Comparison of ENCODE assay signal across 25 cellular contexts in the genomic region with DNA sequence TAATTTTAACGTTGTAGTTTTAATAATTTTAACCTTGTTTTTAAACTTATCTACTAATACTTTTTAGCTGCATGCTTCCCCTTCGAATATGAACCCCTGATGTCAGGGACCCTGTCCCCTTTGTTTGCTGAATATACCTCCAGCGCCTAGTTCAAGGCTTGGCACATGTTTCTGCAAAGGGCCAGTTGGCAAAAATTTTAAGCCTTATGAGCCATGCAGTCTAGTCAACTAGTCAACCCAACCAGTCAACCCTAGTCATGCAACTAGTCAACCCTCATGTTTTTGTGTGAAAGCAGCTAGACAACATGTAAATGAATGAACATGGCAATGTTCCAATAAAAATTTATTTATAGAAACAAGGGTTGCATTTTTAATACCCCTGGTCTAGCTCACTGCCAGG.
DNase-seq lines count a peak whose midpoint lies in the region; ATAC-seq lines count a peak whose summit lies in the region.
"Had no signal": no experiment of that assay in that cellular context is flagged by ENCODE, and none has a peak within 500 bp of the region (broad histone marks: within the 10 kb centered on the region; RNA-seq: fewer than 3 reads in every experiment).

No MANE protein-coding gene starts in this region.

- H2BK5ac ChIP-seq in mesendoderm (ENCODE audit: low read length) = no peak overlapping the region

- H3K36me3 Mint-ChIP-seq in activated naive CD4-positive, alpha-beta T cell treated with anti-CD3 and anti-CD28 coated beads, Interleukin-2, amount 50 U/mL, for 24 hours = peaks cover 2% of the 10 kb centered on the region
- peaks cover 11% of the 10 kb centered on the region for H3K36me3 Mint-ChIP-seq in activated naive CD4-positive, alpha-beta T cell treated with anti-CD3 and anti-CD28 coated beads, Interleukin-2, amount 10 ng/mL, durations not matched to agents 7 days and 5 days
- H3K36me3 Mint-ChIP-seq in T-cell = peaks cover 3% of the 10 kb centered on the region
- peaks cover 15% of the 10 kb centered on the region for H3K36me3 Mint-ChIP-seq in stimulated activated memory B cell treated with anti-CD40 and anti-IgM and Interleukin-4, amounts not matched to agents 10 μg/mL and 1 μg/mL and 100 μg/mL, for 72 hours

- no peak overlapping the region for H3K56ac ChIP-seq in mesendoderm (ENCODE audit: low read length)

- POLR2A ChIA-PET in T-cell (lab: Charles Lee) = no interaction called here

- peak overlapping the region; percentile 52 for H3K4me3 Mint-ChIP-seq in activated naive CD4-positive, alpha-beta T cell treated with anti-CD3 and anti-CD28 coated beads, Interleukin-2, amount 50 U/mL, for 24 hours
- H3K4me3 Mint-ChIP-seq in activated naive CD4-positive, alpha-beta T cell treated with anti-CD3 and anti-CD28 coated beads, Interleukin-2, amount 10 ng/mL, durations not matched to agents 7 days and 5 days = no peak overlapping the region
- peak overlapping the region in 1 of 3 donors; percentile 83 for H3K4me3 Mint-ChIP-seq in T-cell
- H3K4me3 Mint-ChIP-seq in stimulated activated memory B cell treated with anti-CD40 and anti-IgM and Interleukin-4, amounts not matched to agents 10 μg/mL and 1 μg/mL and 100 μg/mL, for 72 hours = no peak overlapping the region
- H3K4me3 Mint-ChIP-seq: activated CD4-positive, alpha-beta memory T cell treated with anti-CD3 and anti-CD28 coated beads, Interleukin-2, amount 10 ng/mL, durations not matched to agents 7 days and 5 days; brain; H9 had no signal

- CTCF ChIA-PET in activated naive CD4-positive, alpha-beta T cell treated with anti-CD3 and anti-CD28 coated beads, Interleukin-2, amount 10 ng/mL, durations not matched to agents 7 days and 5 days (lab: Charles Lee) = interaction anchor here (1.0 to 2.6 kb wide), 2 partner anchors 11 to 112 kb away, joined by 3 to 12 read pairs; no protein-coding TSS in a partner anchor
- CTCF ChIA-PET in T-cell (lab: Charles Lee) = interaction anchor here (0.6 to 1.5 kb wide), 3 partner anchors 35 to 372 kb away, joined by 3 to 5 read pairs (median 3); no protein-coding TSS in a partner anchor

- no peak overlapping the region for H2AK5ac ChIP-seq in mesendoderm (ENCODE audit: low read length)

- no peak overlapping the region for H3K4ac ChIP-seq in mesendoderm (ENCODE audit: low read depth, low read length)

- H3K27ac ChIP-seq in mesendoderm (ENCODE audit: low read depth, low read length) = no peak overlapping the region
- H3K27ac ChIP-seq: psoas muscle, tibial artery had no signal

- H3K79me2 ChIP-seq in mesendoderm (ENCODE audit: control insufficient read depth, insufficient read depth, low read length) = no peaks in the 10 kb centered on the region

- H3K4me3 ChIP-seq in mesendoderm (ENCODE audit: low read length) = no peak overlapping the region
- H3K4me3 ChIP-seq: psoas muscle, tibial artery had no signal

- H3K79me1 ChIP-seq in mesendoderm (ENCODE audit: low read length) = no peaks in the 10 kb centered on the region

- no peaks in the 10 kb centered on the region for H3K36me3 ChIP-seq in mesendoderm (ENCODE audit: control insufficient read depth, insufficient read depth, low read length)
- H3K36me3 ChIP-seq: BLaER1, tibial artery had no signal

- H3K9me3 Mint-ChIP-seq in activated naive CD4-positive, alpha-beta T cell treated with anti-CD3 and anti-CD28 coated beads, Interleukin-2, amount 50 U/mL, for 24 hours = no peaks in the 10 kb centered on the region
- peaks cover 16% of the 10 kb centered on the region for H3K9me3 Mint-ChIP-seq in activated naive CD4-positive, alpha-beta T cell treated with anti-CD3 and anti-CD28 coated beads, Interleukin-2, amount 10 ng/mL, durations not matched to agents 7 days and 5 days
- peaks cover 3 to 13% (median 5%) of the 10 kb centered on the region in 3 donors for H3K9me3 Mint-ChIP-seq in T-cell
- peaks cover 3% of the 10 kb centered on the region for H3K9me3 Mint-ChIP-seq in stimulated activated memory B cell treated with anti-CD40 and anti-IgM and Interleukin-4, amounts not matched to agents 10 μg/mL and 1 μg/mL and 100 μg/mL, for 72 hours

- H3K27ac Mint-ChIP-seq in activated naive CD4-positive, alpha-beta T cell treated with anti-CD3 and anti-CD28 coated beads, Interleukin-2, amount 50 U/mL, for 24 hours = no peak overlapping the region
- no peak overlapping the region for H3K27ac Mint-ChIP-seq in activated naive CD4-positive, alpha-beta T cell treated with anti-CD3 and anti-CD28 coated beads, Interleukin-2, amount 10 ng/mL, durations not matched to agents 7 days and 5 days
- H3K27ac Mint-ChIP-seq in T-cell = peak overlapping the region; percentile 53 to 98
- peak overlapping the region; percentile 93 for H3K27ac Mint-ChIP-seq in stimulated activated memory B cell treated with anti-CD40 and anti-IgM and Interleukin-4, amounts not matched to agents 10 μg/mL and 1 μg/mL and 100 μg/mL, for 72 hours
- H3K27ac Mint-ChIP-seq: activated CD4-positive, alpha-beta memory T cell treated with anti-CD3 and anti-CD28 coated beads, Interleukin-2, amount 10 ng/mL, durations not matched to agents 7 days and 5 days; H9 had no signal

- no peak overlapping the region for H4K8ac ChIP-seq in mesendoderm (ENCODE audit: low read depth, low read length)

- no peak overlapping the region for H2BK120ac ChIP-seq in mesendoderm (ENCODE audit: low read depth, low read length)

- H3K4me1 ChIP-seq in mesendoderm (ENCODE audit: control insufficient read depth, low read depth, low read length) = peaks cover 8% of the 10 kb centered on the region
- H3K4me1 ChIP-seq: psoas muscle had no signal

- no peak overlapping the region for H3K23ac ChIP-seq in mesendoderm (ENCODE audit: low read length)

- no peaks in the 10 kb centered on the region for H3K27me3 ChIP-seq in mesendoderm (ENCODE audit: insufficient read depth, low read length, poor library complexity)
- H3K27me3 ChIP-seq: BLaER1, tibial artery had no signal

- H3K27me3 Mint-ChIP-seq in activated naive CD4-positive, alpha-beta T cell treated with anti-CD3 and anti-CD28 coated beads, Interleukin-2, amount 50 U/mL, for 24 hours = no peaks in the 10 kb centered on the region
- H3K27me3 Mint-ChIP-seq in activated naive CD4-positive, alpha-beta T cell treated with anti-CD3 and anti-CD28 coated beads, Interleukin-2, amount 10 ng/mL, durations not matched to agents 7 days and 5 days = peaks cover 6% of the 10 kb centered on the region
- no peaks in the 10 kb centered on the region for H3K27me3 Mint-ChIP-seq in T-cell
- no peaks in the 10 kb centered on the region for H3K27me3 Mint-ChIP-seq in stimulated activated memory B cell treated with anti-CD40 and anti-IgM and Interleukin-4, amounts not matched to agents 10 μg/mL and 1 μg/mL and 100 μg/mL, for 72 hours
- H3K27me3 Mint-ChIP-seq: brain had no signal

- WGBS in mesendoderm (ENCODE audit: extremely low coverage, insufficient coverage, low lambda C conversion rate) = no CpG with 5 or more reads among the region's 3 CpGs

- peak overlapping the region; percentile 23 for H3K18ac ChIP-seq in mesendoderm (ENCODE audit: low read length)

- H2BK15ac ChIP-seq in mesendoderm (replicated peaks; ENCODE audit: low read depth) = no peak overlapping the region

- DNase-seq in activated naive CD4-positive, alpha-beta T cell treated with anti-CD3 and anti-CD28 coated beads, Interleukin-2, amount 10 ng/mL, durations not matched to agents 7 days and 5 days = no peak
- DNase-seq in T-cell (no peak), mesendoderm (no peak), DMS53 treated with DMSO at 0.1 percent for 48 hours (lab: John Stamatoyannopoulos, UW; ENCODE audit: unreplicated experiment) (no peak)
- DNase-seq: ACHN; activated CD4-positive, alpha-beta memory T cell treated with anti-CD3 and anti-CD28 coated beads, Interleukin-2, amount 10 ng/mL, durations not matched to agents 7 days and 5 days; activated CD4-positive, CD25-positive, alpha-beta regulatory T cell; activated gamma-delta T cell; glutamatergic neuron; H9; islet precursor cell; midbrain; NCI-H1092 treated with DMSO at 0.1 percent for 48 hours; NCI-H187 treated with DMSO at 0.1 percent for 48 hours; NCI-H526; NK-92 treated with Interleukin-12 subunit alpha and Interleukin-12 subunit beta, amount 100 ng/mL, for 24 hours; PC-3; psoas muscle; SHP77; tibial artery had no signal

- no peak overlapping the region for H3K4me2 ChIP-seq in mesendoderm (ENCODE audit: low read length)

- H3K9ac ChIP-seq in mesendoderm (ENCODE audit: low read length) = no peak overlapping the region
- H3K9ac ChIP-seq: BLaER1 had no signal

- no peak for ATAC-seq in T-cell (replicated peaks in 1 of 4)
- ATAC-seq in stimulated activated memory B cell treated with anti-CD40 and anti-IgM and Interleukin-4, amounts not matched to agents 10 μg/mL and 1 μg/mL and 100 μg/mL, for 72 hours = no peak
- ATAC-seq in HG03196 (IDR thresholded peaks at IDR 0.05; ENCODE audit: unreplicated experiment) = no peak
- ATAC-seq: PC-3, psoas muscle had no signal

- H4K5ac ChIP-seq in mesendoderm (ENCODE audit: low read length) = no peak overlapping the region

- H3K4me1 Mint-ChIP-seq in activated naive CD4-positive, alpha-beta T cell treated with anti-CD3 and anti-CD28 coated beads, Interleukin-2, amount 50 U/mL, for 24 hours = peaks cover 35% of the 10 kb centered on the region
- H3K4me1 Mint-ChIP-seq in activated naive CD4-positive, alpha-beta T cell treated with anti-CD3 and anti-CD28 coated beads, Interleukin-2, amount 10 ng/mL, durations not matched to agents 7 days and 5 days = peaks cover 41% of the 10 kb centered on the region
- H3K4me1 Mint-ChIP-seq in T-cell = peaks cover 30 to 38% (median 37%) of the 10 kb centered on the region in 3 donors
- H3K4me1 Mint-ChIP-seq in stimulated activated memory B cell treated with anti-CD40 and anti-IgM and Interleukin-4, amounts not matched to agents 10 μg/mL and 1 μg/mL and 100 μg/mL, for 72 hours = peaks cover 25% of the 10 kb centered on the region

Comparison
In these comparisons a context has a peak if more than half of its experiments do, and no peak if none do; other contexts are left out.
1. H3K27ac Mint-ChIP-seq: peak in T-cell (2 of 2) and stimulated activated memory B cell treated with anti-CD40 and anti-IgM and Interleukin-4, amounts not matched to agents 10 μg/mL and 1 μg/mL and 100 μg/mL, for 72 hours (single experiment); none in activated naive CD4-positive, alpha-beta T cell treated with anti-CD3 and anti-CD28 coated beads, Interleukin-2, amount 50 U/mL, for 24 hours (single experiment) and activated naive CD4-positive, alpha-beta T cell treated with anti-CD3 and anti-CD28 coated beads, Interleukin-2, amount 10 ng/mL, durations not matched to agents 7 days and 5 days (single experiment).